8 cellular contexts compared by ENCODE assay signal in the genomic region with DNA sequence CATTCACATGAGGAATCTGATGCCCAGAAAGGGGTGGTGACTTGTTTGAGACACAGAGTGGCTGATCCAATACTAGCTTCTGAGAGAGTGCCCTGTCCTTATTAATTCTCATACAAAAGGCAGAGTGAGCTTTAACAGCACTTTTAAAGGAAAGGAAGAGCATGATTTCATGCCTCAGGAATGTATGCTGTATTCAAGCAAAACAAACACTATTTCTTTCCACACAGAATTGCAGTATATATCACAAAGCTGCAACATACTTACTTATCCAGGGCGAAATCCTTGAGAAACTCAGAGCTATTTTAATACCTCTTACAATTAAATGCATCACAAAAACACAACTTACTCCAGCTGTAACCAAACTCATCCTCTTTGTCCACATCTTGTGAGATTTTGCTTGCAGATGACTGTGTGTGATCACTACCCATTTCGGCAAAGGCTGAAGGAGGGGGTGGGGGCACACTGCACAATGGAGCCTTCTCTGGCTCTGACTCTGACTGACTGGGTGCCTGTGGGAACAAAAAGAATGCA.
DNase-seq lines count a peak whose midpoint lies in the region; ATAC-seq, FAIRE-seq and TF ChIP-seq lines count a peak whose summit lies in the region.
"Had no signal": no experiment of that assay in that cellular context is flagged by ENCODE, and none has a peak within 500 bp of the region (broad histone marks: within the 10 kb centered on the region; RNA-seq: fewer than 3 reads in every experiment).

No MANE protein-coding gene starts in this region.

- ATAC-seq in HG02763 (IDR thresholded peaks at IDR 0.05; ENCODE audit: unreplicated experiment), result no peak

- FAIRE-seq in HTR-8/SVneo (lab: Jason Lieb, UNC), result no peak
- FAIRE-seq in keratinocyte (lab: Jason Lieb, UNC), result peak; percentile 76

- H3K27me3 ChIP-seq in brain microvascular endothelial cell (replicated peaks) (no peaks in the 10 kb centered on the region), keratinocyte (ENCODE audit: control insufficient read depth, extremely low read depth, insufficient read depth, low read length) (no peaks in the 10 kb centered on the region), thyroid gland (no peaks in the 10 kb centered on the region)
- H3K27me3 ChIP-seq: upper lobe of left lung had no signal

- peak overlapping the region; percentile 57 for H3K4me2 ChIP-seq in keratinocyte (ENCODE audit: control insufficient read depth, extremely low read depth, insufficient read depth, low read depth, low read length)

- H3K27ac ChIP-seq in brain microvascular endothelial cell, result peak overlapping the region; percentile 91
- peak overlapping the region; percentile 29 for H3K27ac ChIP-seq in keratinocyte (ENCODE audit: control insufficient read depth, insufficient read depth, low read length)
- H3K27ac ChIP-seq in thyroid gland, result no peak overlapping the region
- H3K27ac ChIP-seq: upper lobe of left lung had no signal

- TF ChIP-seq POLR2A in thyroid gland (IDR thresholded peaks at IDR 0.05), result no peak

- peaks cover 10% of the 10 kb centered on the region for H3K4me1 ChIP-seq in keratinocyte (ENCODE audit: control insufficient read depth, extremely low read depth, insufficient read depth, low read length)
- H3K4me1 ChIP-seq in thyroid gland, result peaks cover 0 to 7% of the 10 kb centered on the region in 2 donors

- intact Hi-C loops in thyroid gland (cut with DNase I), result no loop called here

- H3K4me3 ChIP-seq in brain microvascular endothelial cell (ENCODE audit: low read depth, low read length) (peak overlapping the region; percentile 31), keratinocyte (ENCODE audit: control insufficient read depth in 2 of 3, extremely low read depth in 1 of 3, insufficient read depth in 2 of 3, low read depth in 1 of 3, low read length in 3 of 3) (peak overlapping the region in 1 of 3 experiments; percentile 5), thyroid gland (replicated peaks in 1 of 3) (no peak overlapping the region)
- H3K4me3 ChIP-seq: upper lobe of left lung had no signal

- dilution Hi-C loops in keratinocyte (cut with MboI; ENCODE audit: extremely low pct_ligation_motif_present, low sequenced_read_pairs), result no loop called here

- in situ Hi-C loops in brain microvascular endothelial cell (cut with HindIII; ENCODE audit: low pct_ligation_motif_present, low sequenced_read_pairs), result no loop called here

- peaks cover 15% of the 10 kb centered on the region for H3K36me3 ChIP-seq in brain microvascular endothelial cell (replicated peaks)
- H3K36me3 ChIP-seq in keratinocyte (ENCODE audit: control insufficient read depth in 2 of 2, extremely low read depth in 1 of 2, insufficient read depth in 2 of 2, low read length in 2 of 2), result peaks cover 2 to 7% of the 10 kb centered on the region in 2 experiments
- peaks cover 0 to 5% of the 10 kb centered on the region in 2 donors for H3K36me3 ChIP-seq in thyroid gland

- H3K9me1 ChIP-seq in keratinocyte (ENCODE audit: control insufficient read depth, extremely low read depth, insufficient read depth, low read length), result no peaks in the 10 kb centered on the region

- H2AFZ ChIP-seq in keratinocyte (ENCODE audit: control insufficient read depth, low read length), result peak overlapping the region; percentile 0

- no peaks in the 10 kb centered on the region for H4K20me1 ChIP-seq in keratinocyte (ENCODE audit: control insufficient read depth, extremely low read depth, insufficient read depth, low read length)

- H3K79me2 ChIP-seq in keratinocyte (ENCODE audit: control insufficient read depth, insufficient read depth, low read length), result no peaks in the 10 kb centered on the region

- H3K9me3 ChIP-seq in keratinocyte (ENCODE audit: control insufficient read depth, low read depth, low read length) (no peaks in the 10 kb centered on the region), thyroid gland (no peaks in the 10 kb centered on the region)
- H3K9me3 ChIP-seq: upper lobe of left lung had no signal

- DNase-seq in HTR-8/SVneo (ENCODE audit: insufficient read length, low spot score) (peak; percentile 9), brain microvascular endothelial cell (peak; percentile 92), keratinocyte (ENCODE audit: low read depth, low spot score) (no peak), thyroid gland (peak; percentile 11 to 16), NCI-H1092 treated with DMSO at 0.1 percent for 48 hours (lab: John Stamatoyannopoulos, UW) (no peak), HuH-7 (ENCODE audit: low spot score) (no peak)
- DNase-seq: upper lobe of left lung had no signal

- no peak for TF ChIP-seq CTCF in brain microvascular endothelial cell (IDR thresholded peaks at IDR 0.05; ENCODE audit: low read depth, low read length, missing control alignments)
- no peak for TF ChIP-seq CTCF in keratinocyte (optimal IDR thresholded peaks at IDR 0.05 in 1 of 3, IDR thresholded peaks at IDR 0.05 in 1 of 3, conservative IDR thresholded peaks at IDR 0.05 in 1 of 3; ENCODE audit: extremely low read depth in 1 of 3, insufficient read depth in 2 of 3, low read length in 3 of 3)
- no peak for TF ChIP-seq CTCF in thyroid gland (IDR thresholded peaks at IDR 0.05)

- WGBS in thyroid gland, 2 donors, result 49 to 52% methylated on average over 2 of the region's 2 CpGs

- H3K9ac ChIP-seq in keratinocyte (ENCODE audit: control insufficient read depth, extremely low read depth, insufficient read depth, low read length), result no peak overlapping the region

Comparison
In these comparisons a context has a peak if more than half of its experiments do, and no peak if none do; other contexts are left out.
1. DNase-seq: peak in HTR-8/SVneo (single experiment), brain microvascular endothelial cell (single experiment) and thyroid gland (2 of 2); none in keratinocyte (single experiment), NCI-H1092 treated with DMSO at 0.1 percent for 48 hours (single experiment) and HuH-7 (single experiment).
2. H3K27ac ChIP-seq: peak in brain microvascular endothelial cell (single experiment) and keratinocyte (single experiment); none in thyroid gland (0 of 3).